9 cellular contexts compared by ENCODE assay signal in the genomic region with DNA sequence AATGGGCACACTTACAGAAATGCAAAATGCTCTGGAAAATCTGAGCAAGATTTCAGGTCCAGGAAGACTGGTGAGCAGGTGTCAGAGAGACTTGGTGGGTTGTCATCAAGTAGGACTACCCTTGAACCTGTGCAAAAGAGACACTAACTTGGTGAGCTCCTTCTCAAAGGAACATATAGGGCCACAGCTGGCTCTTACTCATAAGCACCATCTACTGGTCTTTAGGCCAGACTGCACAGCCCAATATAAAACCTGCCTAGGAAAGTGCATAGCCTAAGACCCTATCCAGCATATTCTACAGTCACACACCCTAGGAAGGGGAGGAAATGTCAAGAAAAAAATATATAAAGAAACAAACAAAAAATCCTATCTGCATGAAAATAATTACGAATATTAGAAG. TPM values are rescaled to one million over a fixed set of nuclear protein-coding genes. Genes with fewer than 3 reads are reported as not detected.
DNase-seq lines count a peak whose midpoint lies in the region; ATAC-seq, FAIRE-seq and TF ChIP-seq lines count a peak whose summit lies in the region.
"Had no signal": no experiment of that assay in that cellular context is flagged by ENCODE, and none has a peak within 500 bp of the region (broad histone marks: within the 10 kb centered on the region; RNA-seq: fewer than 3 reads in every experiment).

No MANE protein-coding gene starts in this region.

- ATAC-seq in GM21526 (IDR thresholded peaks at IDR 0.05; ENCODE audit: low FRiP score, unreplicated experiment), result peak; percentile 66

- H3K27me3 ChIP-seq in astrocyte (ENCODE audit: insufficient read depth, low read length) (no peaks in the 10 kb centered on the region), liver (ENCODE audit: control insufficient read depth in 4 of 4, insufficient read depth in 4 of 4, low read length in 3 of 4) (peaks cover 0 to 6% (median 0%) of the 10 kb centered on the region in 4 donors)
- H3K27me3 ChIP-seq: BLaER1 had no signal

- H3K79me2 ChIP-seq in astrocyte (ENCODE audit: insufficient read depth, low read length), result no peaks in the 10 kb centered on the region

- H2AFZ ChIP-seq in astrocyte (ENCODE audit: low read depth, low read length), result no peak overlapping the region

- no peak overlapping the region for H3K27ac Mint-ChIP-seq in astrocyte (ENCODE audit: unreplicated experiment)

- DNase-seq in NCI-H1417 (lab: John Stamatoyannopoulos, UW), result peak in 2 of 3 experiments; percentile 2 to 11
- DNase-seq in NCI-H1417 treated with DMSO at 0.1 percent for 48 hours (lab: John Stamatoyannopoulos, UW), result no peak
- peak; percentile 56 to 79 for DNase-seq in Kasumi-1 (lab: John Stamatoyannopoulos, UW)
- peak; percentile 25 for DNase-seq in astrocyte (ENCODE audit: low read depth)
- no peak for DNase-seq in C1 segment of cervical spinal cord (lab: John Stamatoyannopoulos, UW)
- no peak for DNase-seq in amniotic stem cell (lab: John Stamatoyannopoulos, UW)

- H3K9ac ChIP-seq in astrocyte (ENCODE audit: low read length) (no peak overlapping the region), liver (ENCODE audit: low read depth in 1 of 2, low read length in 2 of 2) (no peak overlapping the region)
- H3K9ac ChIP-seq: BLaER1 had no signal

- peaks cover 5% of the 10 kb centered on the region for H3K9me3 Mint-ChIP-seq in astrocyte (ENCODE audit: unreplicated experiment)

- H4K20me1 ChIP-seq in astrocyte (ENCODE audit: insufficient read depth, low read length), result no peaks in the 10 kb centered on the region
- H4K20me1 ChIP-seq: BLaER1 had no signal

- no peaks in the 10 kb centered on the region for H3K4me1 ChIP-seq in astrocyte (ENCODE audit: insufficient read depth, low read length)
- no peaks in the 10 kb centered on the region for H3K4me1 ChIP-seq in liver (ENCODE audit: control insufficient read depth in 4 of 4, insufficient read depth in 4 of 4, low read length in 3 of 4)
- H3K4me1 ChIP-seq: BLaER1 had no signal

- H3K27me3 Mint-ChIP-seq in astrocyte (ENCODE audit: low read depth, unreplicated experiment), result no peaks in the 10 kb centered on the region

- H3K4me3 ChIP-seq in astrocyte (ENCODE audit: insufficient read depth, low read depth, low read length) (no peak overlapping the region), liver (ENCODE audit: low read depth in 1 of 3, low read length in 3 of 3) (no peak overlapping the region)
- H3K4me3 ChIP-seq: BLaER1 had no signal

- H3K36me3 ChIP-seq in astrocyte (ENCODE audit: insufficient read depth, low read length) (no peaks in the 10 kb centered on the region), liver (ENCODE audit: control insufficient read depth in 4 of 4, insufficient read depth in 3 of 4, low read depth in 1 of 4, low read length in 3 of 4) (no peaks in the 10 kb centered on the region)
- H3K36me3 ChIP-seq: BLaER1 had no signal

- H3K9me3 ChIP-seq in astrocyte (ENCODE audit: insufficient read depth, low read depth, low read length) (no peaks in the 10 kb centered on the region), liver (ENCODE audit: control insufficient read depth in 4 of 4, low read length in 3 of 4) (peaks cover 0 to 1% (median 0%) of the 10 kb centered on the region in 4 donors)
- H3K9me3 ChIP-seq: BLaER1 had no signal

- H3K4me2 ChIP-seq in astrocyte (ENCODE audit: low read length), result no peak overlapping the region
- H3K4me2 ChIP-seq: BLaER1 had no signal

- TF ChIP-seq RAD21 in liver (IDR thresholded peaks at IDR 0.05), result peak; percentile 65 to 73

- no peaks in the 10 kb centered on the region for H3K36me3 Mint-ChIP-seq in astrocyte (ENCODE audit: low read depth, unreplicated experiment)

- WGBS in liver, result 11% methylated on average over 1 of the region's 1 CpG

- peaks cover 5% of the 10 kb centered on the region for H3K4me1 Mint-ChIP-seq in astrocyte (ENCODE audit: low read depth, unreplicated experiment)

- H3K27ac ChIP-seq in astrocyte (ENCODE audit: low read depth, low read length), result no peak overlapping the region
- no peak overlapping the region for H3K27ac ChIP-seq in liver (ENCODE audit: low read depth in 1 of 2, low read length in 2 of 2)
- H3K27ac ChIP-seq: BLaER1 had no signal

- no peak overlapping the region for H3K4me3 Mint-ChIP-seq in astrocyte (ENCODE audit: unreplicated experiment)

- peak; percentile 61 for TF ChIP-seq CTCF in astrocyte (IDR thresholded peaks at IDR 0.05; ENCODE audit: insufficient read depth, low read depth, low read length)
- peak; percentile 33 for TF ChIP-seq CTCF in liver (IDR thresholded peaks at IDR 0.05; ENCODE audit: low read depth, low read length, missing input control)

- no peak for FAIRE-seq in astrocyte (lab: Jason Lieb, UNC)

TF ChIP-seq in liver, 16 proteins besides CTCF, POLR2A, EP300 and RAD21:
- no peak for TF ChIP-seq YY1 (IDR thresholded peaks at IDR 0.05)
- no peak for TF ChIP-seq RXRA (IDR thresholded peaks at IDR 0.05)
TF ChIP-seq in liver: peak in this region for 0.

RNA-seq across cellular contexts. Expression of gene OR10W1, which starts 18.2 kb away (rescaled TPM):
- total RNA-seq in astrocyte (not detected in 2 replicates), liver (not detected)
- polyA plus RNA-seq in liver, result not detected

RNA-seq across cellular contexts. Expression of gene OR10Q1, which starts 57.5 kb away (rescaled TPM):
- not detected in 2 replicates for total RNA-seq in astrocyte
- not detected for total RNA-seq in liver
- not detected for polyA plus RNA-seq in liver

Comparison
In these comparisons a context has a peak if more than half of its experiments do, and no peak if none do; other contexts are left out.
1. DNase-seq: peak in NCI-H1417 (2 of 3), Kasumi-1 (2 of 2) and astrocyte (single experiment); none in NCI-H1417 treated with DMSO at 0.1 percent for 48 hours (single experiment), C1 segment of cervical spinal cord (0 of 14) and amniotic stem cell (single experiment).